In the genomic region with DNA sequence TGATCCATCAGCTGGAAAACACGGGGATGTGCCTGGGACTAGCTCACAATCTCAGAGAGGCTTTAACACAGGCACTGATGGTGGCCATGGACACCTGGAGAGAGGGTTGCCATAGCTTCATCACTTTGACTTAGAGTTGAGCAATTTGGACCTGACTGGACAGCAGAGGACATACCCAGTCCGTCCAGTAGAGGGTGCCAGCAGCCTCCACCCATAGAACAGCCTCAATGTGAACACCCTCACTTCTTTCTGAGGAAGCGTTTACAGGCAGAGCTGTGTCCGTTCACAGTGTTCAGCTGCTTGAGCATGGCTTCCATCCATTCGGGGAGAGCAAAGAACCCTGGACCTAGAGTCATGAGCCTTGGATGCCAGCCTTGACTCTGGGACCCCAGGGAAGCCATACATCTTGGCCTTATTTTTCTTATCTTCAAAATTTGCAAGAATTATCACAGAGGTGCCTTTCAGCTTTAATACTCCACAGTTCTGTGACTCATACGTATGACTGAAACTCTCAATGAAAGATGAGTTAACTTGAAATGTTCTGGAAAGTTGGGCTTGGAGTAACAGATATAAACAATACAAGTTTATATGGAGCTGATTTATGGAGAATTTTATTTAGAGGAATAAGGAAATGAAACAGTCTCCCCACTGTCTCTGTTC, we compare ENCODE assay signal across 8 cellular contexts.
DNase-seq lines count a peak whose midpoint lies in the region; ATAC-seq, FAIRE-seq and TF ChIP-seq lines count a peak whose summit lies in the region.

No MANE protein-coding gene starts in this region.

- TF ChIP-seq POLR2A in adrenal gland (IDR thresholded peaks at IDR 0.05), result no peak

- H3K9me3 ChIP-seq in adrenal gland (replicated peaks in 1 of 3), result no peaks in the 10 kb centered on the region
- no peaks in the 10 kb centered on the region for H3K9me3 ChIP-seq in right atrium auricular region

- H3K4me3 ChIP-seq in adrenal gland, result no peak overlapping the region
- no peak overlapping the region for H3K4me3 ChIP-seq in right atrium auricular region

- no peak overlapping the region for H3K27ac ChIP-seq in adrenal gland
- no peak overlapping the region for H3K27ac ChIP-seq in right atrium auricular region

- FAIRE-seq in D721Med (lab: Jason Lieb, UNC) (peak; percentile 51), HTR-8/SVneo (lab: Jason Lieb, UNC) (peak; percentile 72), RCC 7860 (lab: Jason Lieb, UNC) (no peak)

- 5 to 13% (median 9%) methylated on average over 4 to 6 of the region's 6 CpGs for WGBS in adrenal gland, 4 donors

- H3K27me3 ChIP-seq in adrenal gland (no peaks in the 10 kb centered on the region), right atrium auricular region (no peaks in the 10 kb centered on the region)

- intact Hi-C loops in adrenal gland (cut with DNase I), result no loop called here

- DNase-seq in D721Med (ENCODE audit: insufficient read length, low spot score) (peak; percentile 54), HTR-8/SVneo (ENCODE audit: insufficient read length, low spot score) (peak; percentile 74), RCC 7860 (ENCODE audit: low spot score) (peak; percentile 50), adrenal gland (peak; percentile 49 to 89 (median 74)), right atrium auricular region (ENCODE audit: low spot score) (peak; percentile 71), renal cortical epithelial cell (ENCODE audit: low read depth) (peak; percentile 74)

- TF ChIP-seq CTCF in D721Med (IDR thresholded peaks at IDR 0.05; ENCODE audit: insufficient read depth, missing control alignments) (peak; percentile 86), adrenal gland (IDR thresholded peaks at IDR 0.05) (peak; percentile 63 to 84 (median 68)), right atrium auricular region (IDR thresholded peaks at IDR 0.05) (peak; percentile 50 to 76)

- ATAC-seq in GM19463 (IDR thresholded peaks at IDR 0.05; ENCODE audit: unreplicated experiment), result peak; percentile 67
- no peak for ATAC-seq in GM19397 (IDR thresholded peaks at IDR 0.05; ENCODE audit: unreplicated experiment)

- H3K36me3 ChIP-seq in adrenal gland (replicated peaks in 1 of 2), result no peaks in the 10 kb centered on the region
- H3K36me3 ChIP-seq in right atrium auricular region, result no peaks in the 10 kb centered on the region

- H3K4me1 ChIP-seq in adrenal gland (replicated peaks in 1 of 2) (no peaks in the 10 kb centered on the region), right atrium auricular region (no peaks in the 10 kb centered on the region)
